1 cellular context compared by ENCODE assay signal in genomic region chr12:120404271-120404670, GRCh38.
TF ChIP-seq lines count a peak whose summit lies in the region.

No MANE protein-coding gene starts in this region.

TF ChIP-seq in HCT116, 20 proteins besides CTCF, POLR2A, EP300 and RAD21:
- TF ChIP-seq ZNF274 (IDR thresholded peaks at IDR 0.05; ENCODE audit: low read depth, low read length): no peak
- no peak for TF ChIP-seq SP1 (IDR thresholded peaks at IDR 0.05; ENCODE audit: low read depth)
- TF ChIP-seq, protein P1, sequence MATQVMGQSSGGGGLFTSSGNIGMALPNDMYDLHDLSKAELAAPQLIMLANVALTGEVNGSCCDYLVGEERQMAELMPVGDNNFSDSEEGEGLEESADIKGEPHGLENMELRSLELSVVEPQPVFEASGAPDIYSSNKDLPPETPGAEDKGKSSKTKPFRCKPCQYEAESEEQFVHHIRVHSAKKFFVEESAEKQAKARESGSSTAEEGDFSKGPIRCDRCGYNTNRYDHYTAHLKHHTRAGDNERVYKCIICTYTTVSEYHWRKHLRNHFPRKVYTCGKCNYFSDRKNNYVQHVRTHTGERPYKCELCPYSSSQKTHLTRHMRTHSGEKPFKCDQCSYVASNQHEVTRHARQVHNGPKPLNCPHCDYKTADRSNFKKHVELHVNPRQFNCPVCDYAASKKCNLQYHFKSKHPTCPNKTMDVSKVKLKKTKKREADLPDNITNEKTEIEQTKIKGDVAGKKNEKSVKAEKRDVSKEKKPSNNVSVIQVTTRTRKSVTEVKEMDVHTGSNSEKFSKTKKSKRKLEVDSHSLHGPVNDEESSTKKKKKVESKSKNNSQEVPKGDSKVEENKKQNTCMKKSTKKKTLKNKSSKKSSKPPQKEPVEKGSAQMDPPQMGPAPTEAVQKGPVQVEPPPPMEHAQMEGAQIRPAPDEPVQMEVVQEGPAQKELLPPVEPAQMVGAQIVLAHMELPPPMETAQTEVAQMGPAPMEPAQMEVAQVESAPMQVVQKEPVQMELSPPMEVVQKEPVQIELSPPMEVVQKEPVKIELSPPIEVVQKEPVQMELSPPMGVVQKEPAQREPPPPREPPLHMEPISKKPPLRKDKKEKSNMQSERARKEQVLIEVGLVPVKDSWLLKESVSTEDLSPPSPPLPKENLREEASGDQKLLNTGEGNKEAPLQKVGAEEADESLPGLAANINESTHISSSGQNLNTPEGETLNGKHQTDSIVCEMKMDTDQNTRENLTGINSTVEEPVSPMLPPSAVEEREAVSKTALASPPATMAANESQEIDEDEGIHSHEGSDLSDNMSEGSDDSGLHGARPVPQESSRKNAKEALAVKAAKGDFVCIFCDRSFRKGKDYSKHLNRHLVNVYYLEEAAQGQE (IDR thresholded peaks at IDR 0.05; ENCODE audit: low read depth): no peak
- no peak for TF ChIP-seq EZH2phosphoT487 (IDR thresholded peaks at IDR 0.05; ENCODE audit: borderline replicate concordance)
- TF ChIP-seq EGR1 (IDR thresholded peaks at IDR 0.05; ENCODE audit: low read depth): no peak
- no peak for TF ChIP-seq FOSL1 (IDR thresholded peaks at IDR 0.05; ENCODE audit: low read depth)
- TF ChIP-seq, protein P2, sequence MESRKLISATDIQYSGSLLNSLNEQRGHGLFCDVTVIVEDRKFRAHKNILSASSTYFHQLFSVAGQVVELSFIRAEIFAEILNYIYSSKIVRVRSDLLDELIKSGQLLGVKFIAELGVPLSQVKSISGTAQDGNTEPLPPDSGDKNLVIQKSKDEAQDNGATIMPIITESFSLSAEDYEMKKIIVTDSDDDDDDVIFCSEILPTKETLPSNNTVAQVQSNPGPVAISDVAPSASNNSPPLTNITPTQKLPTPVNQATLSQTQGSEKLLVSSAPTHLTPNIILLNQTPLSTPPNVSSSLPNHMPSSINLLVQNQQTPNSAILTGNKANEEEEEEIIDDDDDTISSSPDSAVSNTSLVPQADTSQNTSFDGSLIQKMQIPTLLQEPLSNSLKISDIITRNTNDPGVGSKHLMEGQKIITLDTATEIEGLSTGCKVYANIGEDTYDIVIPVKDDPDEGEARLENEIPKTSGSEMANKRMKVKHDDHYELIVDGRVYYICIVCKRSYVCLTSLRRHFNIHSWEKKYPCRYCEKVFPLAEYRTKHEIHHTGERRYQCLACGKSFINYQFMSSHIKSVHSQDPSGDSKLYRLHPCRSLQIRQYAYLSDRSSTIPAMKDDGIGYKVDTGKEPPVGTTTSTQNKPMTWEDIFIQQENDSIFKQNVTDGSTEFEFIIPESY (IDR thresholded peaks at IDR 0.05; ENCODE audit: extremely low read depth, insufficient replicate concordance, low read length): no peak
- TF ChIP-seq ZFX (IDR thresholded peaks at IDR 0.05): no peak
- TF ChIP-seq SRF (IDR thresholded peaks at IDR 0.05; ENCODE audit: low read depth): no peak
- TF ChIP-seq, protein P3, sequence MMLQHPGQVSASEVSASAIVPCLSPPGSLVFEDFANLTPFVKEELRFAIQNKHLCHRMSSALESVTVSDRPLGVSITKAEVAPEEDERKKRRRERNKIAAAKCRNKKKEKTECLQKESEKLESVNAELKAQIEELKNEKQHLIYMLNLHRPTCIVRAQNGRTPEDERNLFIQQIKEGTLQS (IDR thresholded peaks at IDR 0.05): no peak
- TF ChIP-seq CBX3 (IDR thresholded peaks at IDR 0.05; ENCODE audit: low read depth): no peak
- TF ChIP-seq JUND (IDR thresholded peaks at IDR 0.05): no peak
- TF ChIP-seq, protein P4, sequence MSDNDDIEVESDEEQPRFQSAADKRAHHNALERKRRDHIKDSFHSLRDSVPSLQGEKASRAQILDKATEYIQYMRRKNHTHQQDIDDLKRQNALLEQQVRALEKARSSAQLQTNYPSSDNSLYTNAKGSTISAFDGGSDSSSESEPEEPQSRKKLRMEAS (IDR thresholded peaks at IDR 0.05): no peak
- no peak for TF ChIP-seq ELF1 (IDR thresholded peaks at IDR 0.05; ENCODE audit: borderline replicate concordance, low read depth)
- no peak for TF ChIP-seq POLR2AphosphoS5 (IDR thresholded peaks at IDR 0.05; ENCODE audit: low read depth, low read length)
- TF ChIP-seq SIN3A (IDR thresholded peaks at IDR 0.05; ENCODE audit: low read depth): no peak
- TF ChIP-seq TCF7L2 (IDR thresholded peaks at IDR 0.05; ENCODE audit: borderline replicate concordance, extremely low read depth, insufficient read depth, insufficient read length): no peak
TF ChIP-seq in HCT116: peak in this region for 0.
